Comparison of ENCODE assay signal across 24 cellular contexts in genomic region chr19:44931541-44931940, GRCh38. TPM values are rescaled to one million over a fixed set of nuclear protein-coding genes. Genes with fewer than 3 reads are reported as not detected.
DNase-seq lines count a peak whose midpoint lies in the region; ATAC-seq, FAIRE-seq and TF ChIP-seq lines count a peak whose summit lies in the region.
"Had no signal": no experiment of that assay in that cellular context is flagged by ENCODE, and none has a peak within 500 bp of the region (broad histone marks: within the 10 kb centered on the region; RNA-seq: fewer than 3 reads in every experiment).

No MANE protein-coding gene starts in this region.

- H3K4me1 ChIP-seq in SK-N-SH (ENCODE audit: control insufficient read depth in 1 of 2, insufficient read depth in 2 of 2, low read depth in 1 of 2, low read length in 1 of 2) (no peaks in the 10 kb centered on the region; a peak in 1 of 4 replicates), K562 (replicated peaks in 1 of 2; ENCODE audit: control insufficient read depth in 2 of 2, insufficient read depth in 2 of 2, low read length in 2 of 2) (peaks cover 6 to 18% of the 10 kb centered on the region in 2 experiments)
- H3K4me1 ChIP-seq: BE2C had no signal

- no peak overlapping the region for H3K9ac ChIP-seq in SK-N-SH
- H3K9ac ChIP-seq in K562 (ENCODE audit: insufficient read depth in 1 of 2, low read depth in 2 of 2, low read length in 2 of 2): no peak overlapping the region
- H3K9ac ChIP-seq: BLaER1 treated with 17β-estradiol and CSF1 and Interleukin-3, amounts not matched to agents 10 nM and 100 nM had no signal

- no peak for TF ChIP-seq RAD21 in SK-N-SH (IDR thresholded peaks at IDR 0.05; ENCODE audit: low read length)
- TF ChIP-seq RAD21 in K562 (CRISPR knock-in tag; conservative IDR thresholded peaks at IDR 0.05 in 1 of 2, IDR thresholded peaks at IDR 0.05 in 1 of 2): no peak

- FAIRE-seq in K562 (lab: Jason Lieb, UNC): no peak
- FAIRE-seq: A204.1, D721Med, GM12878 had no signal

- H3K79me2 ChIP-seq in SK-N-SH (ENCODE audit: insufficient read depth): no peaks in the 10 kb centered on the region
- H3K79me2 ChIP-seq in K562 (ENCODE audit: control insufficient read depth, insufficient read depth, low read length): no peaks in the 10 kb centered on the region

- POLR2A ChIA-PET in SK-N-SH (lab: Yijun Ruan, JAX) (no interaction called here), K562 (lab: Yijun Ruan, JAX) (interaction anchor here (0.9 kb wide), 1 partner anchor 23 kb away, joined by 4 read pairs; no protein-coding TSS in a partner anchor)

- no peaks in the 10 kb centered on the region for H3K9me1 ChIP-seq in K562 (ENCODE audit: control insufficient read depth, insufficient read depth, low read length)

- ATAC-seq in SK-N-SH treated with all-trans-retinoic acid at 6 μM for 48 hours (no peak), K562 (no peak), HG03469 (IDR thresholded peaks at IDR 0.05; ENCODE audit: unreplicated experiment) (no peak), GM19035 (IDR thresholded peaks at IDR 0.05; ENCODE audit: unreplicated experiment) (no peak)
- ATAC-seq: GM12878, GM23338 had no signal

- H3K27ac ChIP-seq in SK-N-SH (ENCODE audit: low read depth in 2 of 2, low read length in 1 of 2) (no peak overlapping the region), K562 (ENCODE audit: extremely low read depth, low read depth, low read length) (no peak overlapping the region)
- H3K27ac ChIP-seq: 22Rv1; BLaER1 treated with 17β-estradiol and CSF1 and Interleukin-3, amounts not matched to agents 10 nM and 100 nM had no signal

- H3F3A ChIP-seq in SK-N-SH (replicated peaks; ENCODE audit: insufficient read depth): no peaks in the 10 kb centered on the region

- TF ChIP-seq EP300 in SK-N-SH (IDR thresholded peaks at IDR 0.05; ENCODE audit: borderline replicate concordance in 1 of 2, low read depth in 1 of 2, low read length in 1 of 2): no peak
- TF ChIP-seq EP300 in K562 (IDR thresholded peaks at IDR 0.05; ENCODE audit: low read length): no peak

- in situ Hi-C loops in K562 (cut with MboI): no loop called here

- H4K20me1 ChIP-seq in SK-N-SH (ENCODE audit: insufficient read depth) (no peaks in the 10 kb centered on the region), K562 (replicated peaks; ENCODE audit: control insufficient read depth, insufficient read depth, low read length) (no peaks in the 10 kb centered on the region)
- H4K20me1 ChIP-seq: BLaER1 treated with 17β-estradiol and CSF1 and Interleukin-3, amounts not matched to agents 10 nM and 100 nM had no signal

- TF ChIP-seq POLR2A in K562 (conservative IDR thresholded peaks at IDR 0.05): no peak

- H2AFZ ChIP-seq in SK-N-SH (ENCODE audit: low read depth) (no peak overlapping the region), K562 (ENCODE audit: low read depth, low read length) (no peak overlapping the region)
- H2AFZ ChIP-seq: GM23338 had no signal

- intact Hi-C loops in K562 (cut with micrococcal nuclease): no loop called here

- H3K4me3 ChIP-seq in SK-N-SH (ENCODE audit: low read depth in 2 of 2, low read length in 1 of 2) (no peak overlapping the region), K562 (no peak overlapping the region)
- H3K4me3 ChIP-seq: BLaER1 treated with 17β-estradiol and CSF1 and Interleukin-3, amounts not matched to agents 10 nM and 100 nM; GM12878; GM23338; HAP-1 had no signal

- DNase-seq in SK-N-SH: peak; percentile 5
- DNase-seq in AG20443 (ENCODE audit: low spot score): peak; percentile 1
- no peak for DNase-seq in K562 (ENCODE audit: extremely low read depth in 1 of 4, low spot score in 3 of 4)
- DNase-seq: AML-193; BE2C; CD4-positive, alpha-beta T cell; CD8-positive, alpha-beta memory T cell; DMS 273 treated with DMSO at 0.1 percent for 48 hours; DMS79; EL; GDM1 had no signal

- TF ChIP-seq CTCF in SK-N-SH (IDR thresholded peaks at IDR 0.05) (no peak), K562 (IDR thresholded peaks at IDR 0.05 in 2 of 3, conservative IDR thresholded peaks at IDR 0.05 in 1 of 3; ENCODE audit: insufficient read depth in 2 of 3, low read depth in 1 of 3, low read length in 3 of 3) (no peak)

- H3K9me3 ChIP-seq in SK-N-SH: no peaks in the 10 kb centered on the region
- no peaks in the 10 kb centered on the region for H3K9me3 ChIP-seq in K562 (replicated peaks; ENCODE audit: control insufficient read depth, insufficient read depth, low read depth, low read length)
- H3K9me3 ChIP-seq: BE2C; BLaER1 treated with 17β-estradiol and CSF1 and Interleukin-3, amounts not matched to agents 10 nM and 100 nM; HAP-1 had no signal

- BruUV-seq in K562 (replicated peaks; lab: Mats Ljungman, UMichigan): no TSS peak

- H3K4me2 ChIP-seq in SK-N-SH: no peak overlapping the region
- no peak overlapping the region for H3K4me2 ChIP-seq in K562 (ENCODE audit: insufficient read depth, low read length)
- H3K4me2 ChIP-seq: GM23338 had no signal

- no peaks in the 10 kb centered on the region for H3K9me2 ChIP-seq in SK-N-SH

- CTCF ChIA-PET in SK-N-SH (lab: Yijun Ruan, JAX): interaction anchor here (1.1 kb wide), 1 partner anchor 21 kb away, joined by 3 read pairs; no protein-coding TSS in a partner anchor
- CTCF ChIA-PET in K562 (lab: Yijun Ruan, JAX; ENCODE audit: low intra/inter-chr PET ratio): no interaction called here

- H3K27me3 ChIP-seq in SK-N-SH (ENCODE audit: insufficient read depth) (0 out of 2 replicates have a peak, but pooled peaks cover 14% of the 10 kb centered on the region), K562 (ENCODE audit: control insufficient read depth in 2 of 2, insufficient read depth in 2 of 2, low read length in 2 of 2) (no peaks in the 10 kb centered on the region)
- H3K27me3 ChIP-seq: BE2C; BLaER1 treated with 17β-estradiol and CSF1 and Interleukin-3, amounts not matched to agents 10 nM and 100 nM had no signal

- 45% methylated on average over 4 of the region's 4 CpGs for WGBS in SK-N-SH (ENCODE audit: low lambda C conversion rate)
- 68% methylated on average over 4 of the region's 4 CpGs for WGBS in K562 (ENCODE audit: insufficient coverage, low coverage, missing lambda C conversion rate)

- no peaks in the 10 kb centered on the region for H3K36me3 ChIP-seq in SK-N-SH (replicated peaks in 1 of 2; ENCODE audit: control insufficient read depth in 1 of 2, insufficient read depth in 2 of 2, low read length in 1 of 2)
- H3K36me3 ChIP-seq in K562 (ENCODE audit: control insufficient read depth, insufficient read depth, low read length): no peaks in the 10 kb centered on the region
- H3K36me3 ChIP-seq: BE2C; BLaER1 treated with 17β-estradiol and CSF1 and Interleukin-3, amounts not matched to agents 10 nM and 100 nM; HAP-1 had no signal

RNA-seq across cellular contexts. Expression of gene APOC4, which starts 10.5 kb away (rescaled TPM):
- polyA plus RNA-seq in SK-N-SH (2012; rRNA removed) (not detected in 2 replicates), K562 (2011; rRNA removed) (not detected in 2 replicates), K562 (2014; fragmentation: Illumina TruSeq; extraction: Trizol) (0.46 TPM in 1 of 2 replicates, not detected in the other), K562 (2014; fragmentation: Nextera tagmentation; extraction: Ambion mirVana) (not detected), K562 (2014; rRNA removed) (not detected in 2 replicates)
- polyA plus RNA-seq in SK-N-SH (2012; cell fraction: cytosol; rRNA removed): not detected in 2 replicates
- not detected in 2 replicates for polyA plus RNA-seq in SK-N-SH (2012; cell fraction: nucleus; rRNA removed)
- not detected in 2 replicates for total RNA-seq in K562 (2011; cell fraction: chromatin; rRNA removed; ENCODE audit: low replicate concordance)
- not detected in 2 replicates for total RNA-seq in K562 (2011; cell fraction: nucleolus; rRNA removed)
- not detected in 2 replicates for total RNA-seq in K562 (2011; cell fraction: nucleoplasm; rRNA removed)
- total RNA-seq in K562 (2014; rRNA removed) (not detected in 2 replicates), K562 (2014; rRNA removed; fragmentation: Illumina TruSeq; extraction: Trizol) (not detected in 2 replicates), K562 (2015; rRNA removed; fragmentation: Illumina TruSeq; extraction: Trizol) (not detected in 2 replicates), K562 (2021) (not detected in 2 replicates)
- polyA plus RNA-seq in K562 (2011; cell fraction: cytosol; rRNA removed): 0.15 TPM in 1 of 2 replicates, not detected in the other
- polyA plus RNA-seq in K562 (2011; cell fraction: nucleus; rRNA removed): not detected in 2 replicates
- polyA plus RNA-seq in K562 (2012): not detected in 2 replicates
- not detected in 2 replicates for polyA minus RNA-seq in K562 (2011; rRNA and poly(A)+ RNA removed)
- not detected in 2 replicates for polyA minus RNA-seq in K562 (2011; cell fraction: cytosol; rRNA and poly(A)+ RNA removed)
- not detected in 2 replicates for polyA minus RNA-seq in K562 (2011; cell fraction: nucleus; rRNA and poly(A)+ RNA removed)
- total RNA-seq: CD4-positive, alpha-beta T cell; CD8-positive, alpha-beta memory T cell; GM12878; GM23338; H4 had no signal
- polyA plus RNA-seq: AG04450; CD14-positive monocyte; CD8-positive, alpha-beta memory T cell; GM12878; GM23338 had no signal

RNA-seq across cellular contexts. Expression of gene APOC2, which starts 14.3 kb away (rescaled TPM):
- polyA plus RNA-seq in SK-N-SH (2012; rRNA removed) (not detected in 2 replicates), K562 (2011; rRNA removed) (0.47 and 1.1 TPM in 2 replicates), K562 (2014; fragmentation: Illumina TruSeq; extraction: Trizol) (0.59 TPM in 1 of 2 replicates, not detected in the other), K562 (2014; fragmentation: Nextera tagmentation; extraction: Ambion mirVana) (under 1 TPM; 0.53 TPM), K562 (2014; rRNA removed) (0.42 TPM in 1 of 2 replicates, not detected in the other)
- not detected in 2 replicates for polyA plus RNA-seq in SK-N-SH (2012; cell fraction: cytosol; rRNA removed)
- polyA plus RNA-seq in SK-N-SH (2012; cell fraction: nucleus; rRNA removed): not detected in 2 replicates
- total RNA-seq in K562 (2011; cell fraction: chromatin; rRNA removed; ENCODE audit: low replicate concordance): not detected in 2 replicates
- 1.7 TPM in 1 of 2 replicates, not detected in the other for total RNA-seq in K562 (2011; cell fraction: nucleolus; rRNA removed)
- not detected in 2 replicates for total RNA-seq in K562 (2011; cell fraction: nucleoplasm; rRNA removed)
- total RNA-seq in K562 (2014; rRNA removed) (0.24 TPM in 1 of 2 replicates, not detected in the other), K562 (2014; rRNA removed; fragmentation: Illumina TruSeq; extraction: Trizol) (not detected in 2 replicates), K562 (2015; rRNA removed; fragmentation: Illumina TruSeq; extraction: Trizol) (0.33 and 0.60 TPM in 2 replicates), K562 (2021) (0.63 and 0.78 TPM in 2 replicates)
- polyA plus RNA-seq in K562 (2011; cell fraction: cytosol; rRNA removed): 0.79 and 2.6 TPM in 2 replicates
- polyA plus RNA-seq in K562 (2011; cell fraction: nucleus; rRNA removed): 0.21 and 0.38 TPM in 2 replicates
- polyA plus RNA-seq in K562 (2012): 0.50 TPM in 1 of 2 replicates, not detected in the other
- polyA minus RNA-seq in K562 (2011; rRNA and poly(A)+ RNA removed): not detected in 2 replicates
- polyA minus RNA-seq in K562 (2011; cell fraction: cytosol; rRNA and poly(A)+ RNA removed): not detected in 2 replicates
- not detected in 2 replicates for polyA minus RNA-seq in K562 (2011; cell fraction: nucleus; rRNA and poly(A)+ RNA removed)
- total RNA-seq: CD4-positive, alpha-beta T cell; CD8-positive, alpha-beta memory T cell; GM12878; GM23338; H4 had no signal
- polyA plus RNA-seq: AG04450; CD14-positive monocyte; CD8-positive, alpha-beta memory T cell; GM23338 had no signal

RNA-seq across cellular contexts. Expression of gene APOC1, which starts 17.1 kb away (rescaled TPM):
- polyA plus RNA-seq in SK-N-SH (2012; rRNA removed) (0.73 and 2.7 TPM in 2 replicates), K562 (2011; rRNA removed) (115 and 174 TPM in 2 replicates), K562 (2014; fragmentation: Illumina TruSeq; extraction: Trizol) (239 and 302 TPM in 2 replicates), K562 (2014; fragmentation: Nextera tagmentation; extraction: Ambion mirVana) (100 to 1,000 TPM; 371 to 408 TPM), K562 (2014; rRNA removed) (184 and 227 TPM in 2 replicates)
- polyA plus RNA-seq in SK-N-SH (2012; cell fraction: cytosol; rRNA removed): 0.98 and 1.0 TPM in 2 replicates
- polyA plus RNA-seq in SK-N-SH (2012; cell fraction: nucleus; rRNA removed): 0.21 and 2.9 TPM in 2 replicates
- 15.7 and 30.4 TPM in 2 replicates for total RNA-seq in K562 (2011; cell fraction: chromatin; rRNA removed; ENCODE audit: low replicate concordance)
- total RNA-seq in K562 (2011; cell fraction: nucleolus; rRNA removed): 70.0 and 74.0 TPM in 2 replicates
- total RNA-seq in K562 (2011; cell fraction: nucleoplasm; rRNA removed): 46.3 and 59.4 TPM in 2 replicates
- total RNA-seq in K562 (2014; rRNA removed) (151 and 190 TPM in 2 replicates), K562 (2014; rRNA removed; fragmentation: Illumina TruSeq; extraction: Trizol) (134 and 155 TPM in 2 replicates), K562 (2015; rRNA removed; fragmentation: Illumina TruSeq; extraction: Trizol) (305 and 312 TPM in 2 replicates), K562 (2021) (220 and 308 TPM in 2 replicates)
- polyA plus RNA-seq in K562 (2011; cell fraction: cytosol; rRNA removed): 112 and 124 TPM in 2 replicates
- 50.9 and 80.6 TPM in 2 replicates for polyA plus RNA-seq in K562 (2011; cell fraction: nucleus; rRNA removed)
- 460 and 496 TPM in 2 replicates for polyA plus RNA-seq in K562 (2012)
- 22.7 and 22.9 TPM in 2 replicates for polyA minus RNA-seq in K562 (2011; rRNA and poly(A)+ RNA removed)
- 60.6 and 76.4 TPM in 2 replicates for polyA minus RNA-seq in K562 (2011; cell fraction: cytosol; rRNA and poly(A)+ RNA removed)
- 2.2 and 14.6 TPM in 2 replicates for polyA minus RNA-seq in K562 (2011; cell fraction: nucleus; rRNA and poly(A)+ RNA removed)
- total RNA-seq: CD4-positive, alpha-beta T cell; H4 had no signal
- polyA plus RNA-seq: CD14-positive monocyte; CD8-positive, alpha-beta memory T cell had no signal

RNA-seq across cellular contexts. Expression of gene CLPTM1, which starts 23.6 kb away (rescaled TPM):
- 58.4 and 86.5 TPM in 2 replicates for polyA plus RNA-seq in SK-N-SH (2012; rRNA removed)
- 34.4 and 50.3 TPM in 2 replicates for polyA plus RNA-seq in SK-N-SH (2012; cell fraction: cytosol; rRNA removed)
- 123 and 136 TPM in 2 replicates for polyA plus RNA-seq in SK-N-SH (2012; cell fraction: nucleus; rRNA removed)
- total RNA-seq in K562 (2011; cell fraction: chromatin; rRNA removed; ENCODE audit: low replicate concordance): 74.9 and 232 TPM in 2 replicates
- total RNA-seq in K562 (2011; cell fraction: nucleolus; rRNA removed): 163 and 196 TPM in 2 replicates
- 143 TPM in 2 replicates for total RNA-seq in K562 (2011; cell fraction: nucleoplasm; rRNA removed)
- total RNA-seq in K562 (2014; rRNA removed): 27.5 and 61.8 TPM in 2 replicates
- 10.1 and 10.6 TPM in 2 replicates for total RNA-seq in K562 (2014; rRNA removed; fragmentation: Illumina TruSeq; extraction: Trizol)
- 21.8 and 24.7 TPM in 2 replicates for total RNA-seq in K562 (2015; rRNA removed; fragmentation: Illumina TruSeq; extraction: Trizol)
- total RNA-seq in K562 (2021): 90.2 and 96.0 TPM in 2 replicates
- 28.8 and 53.6 TPM in 2 replicates for polyA plus RNA-seq in K562 (2011; rRNA removed)
- polyA plus RNA-seq in K562 (2011; cell fraction: cytosol; rRNA removed): 46.7 and 81.9 TPM in 2 replicates
- 82.4 and 135 TPM in 2 replicates for polyA plus RNA-seq in K562 (2011; cell fraction: nucleus; rRNA removed)
- polyA plus RNA-seq in K562 (2012): 51.6 and 56.8 TPM in 2 replicates
- 80.9 and 88.2 TPM in 2 replicates for polyA plus RNA-seq in K562 (2014; fragmentation: Illumina TruSeq; extraction: Trizol)
- polyA plus RNA-seq in K562 (2014; fragmentation: Nextera tagmentation; extraction: Ambion mirVana): 1 to 10 TPM in 1 of 2 experiments, under 1 TPM in 1; 0.37 to 2.4 TPM
- 42.1 and 44.3 TPM in 2 replicates for polyA plus RNA-seq in K562 (2014; rRNA removed)
- polyA minus RNA-seq in K562 (2011; rRNA and poly(A)+ RNA removed): 26.0 and 33.3 TPM in 2 replicates
- polyA minus RNA-seq in K562 (2011; cell fraction: cytosol; rRNA and poly(A)+ RNA removed): 27.2 and 40.1 TPM in 2 replicates
- polyA minus RNA-seq in K562 (2011; cell fraction: nucleus; rRNA and poly(A)+ RNA removed): 32.2 and 33.1 TPM in 2 replicates

RNA-seq across cellular contexts. Expression of gene APOE, which starts 25.9 kb away (rescaled TPM):
- polyA plus RNA-seq in SK-N-SH (2012; rRNA removed) (56.0 and 65.7 TPM in 2 replicates), K562 (2011; rRNA removed) (27.5 and 37.5 TPM in 2 replicates), K562 (2014; fragmentation: Illumina TruSeq; extraction: Trizol) (17.5 and 32.7 TPM in 2 replicates), K562 (2014; fragmentation: Nextera tagmentation; extraction: Ambion mirVana) (under 1 TPM in 1 of 2 experiments, not detected in 1; 0.14 TPM), K562 (2014; rRNA removed) (124 TPM in 2 replicates)
- 35.0 and 48.7 TPM in 2 replicates for polyA plus RNA-seq in SK-N-SH (2012; cell fraction: cytosol; rRNA removed)
- 58.4 and 73.3 TPM in 2 replicates for polyA plus RNA-seq in SK-N-SH (2012; cell fraction: nucleus; rRNA removed)
- total RNA-seq in K562 (2011; cell fraction: chromatin; rRNA removed; ENCODE audit: low replicate concordance): 12.0 and 25.1 TPM in 2 replicates
- total RNA-seq in K562 (2011; cell fraction: nucleolus; rRNA removed): 54.6 and 64.9 TPM in 2 replicates
- total RNA-seq in K562 (2011; cell fraction: nucleoplasm; rRNA removed): 29.0 and 36.6 TPM in 2 replicates
- total RNA-seq in K562 (2014; rRNA removed) (113 and 122 TPM in 2 replicates), K562 (2014; rRNA removed; fragmentation: Illumina TruSeq; extraction: Trizol) (5.9 and 11.8 TPM in 2 replicates), K562 (2015; rRNA removed; fragmentation: Illumina TruSeq; extraction: Trizol) (180 and 204 TPM in 2 replicates), K562 (2021) (88.7 and 92.0 TPM in 2 replicates)
- 86.2 and 145 TPM in 2 replicates for polyA plus RNA-seq in K562 (2011; cell fraction: cytosol; rRNA removed)
- polyA plus RNA-seq in K562 (2011; cell fraction: nucleus; rRNA removed): 25.5 and 31.9 TPM in 2 replicates
- 228 and 283 TPM in 2 replicates for polyA plus RNA-seq in K562 (2012)
- polyA minus RNA-seq in K562 (2011; rRNA and poly(A)+ RNA removed): 3.9 and 4.7 TPM in 2 replicates
- 11.5 and 23.0 TPM in 2 replicates for polyA minus RNA-seq in K562 (2011; cell fraction: cytosol; rRNA and poly(A)+ RNA removed)
- 3.8 and 6.4 TPM in 2 replicates for polyA minus RNA-seq in K562 (2011; cell fraction: nucleus; rRNA and poly(A)+ RNA removed)
- polyA plus RNA-seq: CD8-positive, alpha-beta memory T cell had no signal

Comparison
In these comparisons a context has a peak if more than half of its experiments do, and no peak if none do; other contexts are left out.
1. DNase-seq: peak in SK-N-SH (single experiment) and AG20443 (single experiment); none in K562 (0 of 4).
2. RNA of gene APOC1, which starts 17.1 kb away (polyA plus RNA-seq): 50.9 to 496 TPM in K562; 0.21 to 2.9 TPM in SK-N-SH; every median in the first group is over 10 times any median in the second.